Comparison of ENCODE assay signal across 14 cellular contexts in genomic region chr20:44083220-44083933, GRCh38.
DNase-seq lines count a peak whose midpoint lies in the region; FAIRE-seq and TF ChIP-seq lines count a peak whose summit lies in the region.
"Had no signal": no experiment of that assay in that cellular context is flagged by ENCODE, and none has a peak within 500 bp of the region (broad histone marks: within the 10 kb centered on the region; RNA-seq: fewer than 3 reads in every experiment).

No MANE protein-coding gene starts in this region.

- no peak for FAIRE-seq in urothelium cell line (lab: Jason Lieb, UNC)
- FAIRE-seq: A204.1 had no signal

- no peak for TF ChIP-seq CTCF in foreskin fibroblast (IDR thresholded peaks at IDR 0.05; ENCODE audit: low read depth, low read length)

- H3K4me3 ChIP-seq in foreskin fibroblast (ENCODE audit: low read depth in 1 of 2, low read length in 2 of 2), result no peak overlapping the region

- DNase-seq in NCI-H146 (lab: John Stamatoyannopoulos, UW) (peak; percentile 12), NCI-H146 treated with DMSO at 0.1 percent for 48 hours (lab: John Stamatoyannopoulos, UW; ENCODE audit: unreplicated experiment) (no peak), SHP77 (lab: John Stamatoyannopoulos, UW) (peak; percentile 54 to 63), foreskin fibroblast (peak; percentile 47 to 65), urothelium cell line (ENCODE audit: low spot score) (peak; percentile 82), T-helper 1 cell (no peak), inferior parietal cortex (ENCODE audit: extremely low spot score) (no peak)
- no peak for DNase-seq in NK-92 treated with Interleukin-12 subunit alpha and Interleukin-12 subunit beta, amount 100 ng/mL, for 24 hours (lab: John Stamatoyannopoulos, UW)
- DNase-seq: activated CD8-positive, alpha-beta memory T cell treated with anti-CD3 and anti-CD28 coated beads, Interleukin-2, amount 50 U/mL, for 4 hours; cerebellar nuclear complex; naive thymus-derived CD8-positive, alpha-beta T cell; NCI-H774; stimulated activated CD4-positive, alpha-beta T cell treated with anti-CD3 and anti-CD28 coated beads, Interleukin-2, amount 100 ng/mL, for 24 hours had no signal

Comparison
In these comparisons a context has a peak if more than half of its experiments do, and no peak if none do; other contexts are left out.
1. DNase-seq: peak in NCI-H146 (single experiment), SHP77 (2 of 2), foreskin fibroblast (2 of 2) and urothelium cell line (single experiment); none in NCI-H146 treated with DMSO at 0.1 percent for 48 hours (single experiment), T-helper 1 cell (0 of 5), NK-92 treated with Interleukin-12 subunit alpha and Interleukin-12 subunit beta, amount 100 ng/mL, for 24 hours (single experiment) and inferior parietal cortex (single experiment).